ENCODE assay signal across 17 cellular contexts in genomic region chr12:46073321-46073720, GRCh38.
DNase-seq lines count a peak whose midpoint lies in the region; ATAC-seq, FAIRE-seq and TF ChIP-seq lines count a peak whose summit lies in the region.
"Had no signal": no experiment of that assay in that cellular context is flagged by ENCODE, and none has a peak within 500 bp of the region (broad histone marks: within the 10 kb centered on the region; RNA-seq: fewer than 3 reads in every experiment).

No MANE protein-coding gene starts in this region.

- TF ChIP-seq CTCF in AG10803 (conservative IDR thresholded peaks at IDR 0.05; ENCODE audit: low read length) (no peak), HFFc6 (IDR thresholded peaks at IDR 0.05) (no peak), PC-9 (conservative IDR thresholded peaks at IDR 0.05) (no peak), fibroblast of villous mesenchyme (IDR thresholded peaks at IDR 0.05; ENCODE audit: insufficient read depth, low read depth, low read length) (no peak), endodermal cell (conservative IDR thresholded peaks at IDR 0.05) (no peak)

- intact Hi-C loops in PC-9 (cut with micrococcal nuclease; ENCODE audit: unreplicated experiment), result loop anchor here (2.0 to 5.0 kb wide), 4 partner anchors 603 to 1614 kb away; no protein-coding TSS in a partner anchor

- H2AFZ ChIP-seq in PC-9, result 0 out of 2 replicates have a peak overlapping the region, but pooled peaks have one; percentile 30

- WGBS in endodermal cell (ENCODE audit: insufficient coverage in 1 of 2, insufficient read length in 1 of 2), 2 experiments, result 91 to 94% methylated on average over 2 to 4 of the region's 4 CpGs

- H3K27ac ChIP-seq in PC-9, result no peak overlapping the region
- no peak overlapping the region for H3K27ac ChIP-seq in endodermal cell (ENCODE audit: low read depth, low read length)
- H3K27ac ChIP-seq: 22Rv1, BLaER1 had no signal

- ATAC-seq in GM21723 (IDR thresholded peaks at IDR 0.05; ENCODE audit: unreplicated experiment) (no peak), HG03378 (IDR thresholded peaks at IDR 0.05; ENCODE audit: unreplicated experiment) (no peak)

- no peak overlapping the region for H3K4me2 ChIP-seq in PC-9
- H3K4me2 ChIP-seq: BLaER1 had no signal

- H3K9me3 Mint-ChIP-seq in HFFc6 (peaks cover 5% of the 10 kb centered on the region), endodermal cell (peaks cover 17% of the 10 kb centered on the region)

- peaks cover 34% of the 10 kb centered on the region for H3K4me1 Mint-ChIP-seq in HFFc6 (ENCODE audit: low read depth)
- no peaks in the 10 kb centered on the region for H3K4me1 Mint-ChIP-seq in endodermal cell

- H3K79me2 ChIP-seq in PC-9 (ENCODE audit: low read depth), result no peaks in the 10 kb centered on the region

- POLR2A ChIA-PET in PC-9 (lab: Charles Lee; ENCODE audit: unreplicated experiment), result no interaction called here

- no peak for FAIRE-seq in GM12891 (lab: Jason Lieb, UNC)
- FAIRE-seq: HTR-8/SVneo had no signal

- CTCF ChIA-PET in PC-9 (lab: Charles Lee), result no interaction called here

- no TSS peak for BruUV-seq in PC-9 (replicated peaks; lab: Mats Ljungman, UMichigan)

- H3K9me3 ChIP-seq in PC-9 (ENCODE audit: insufficient read depth, low read depth) (peaks cover 2% of the 10 kb centered on the region; the same call in 1 of the 2 replicates), endodermal cell (ENCODE audit: control insufficient read depth, low read length) (no peaks in the 10 kb centered on the region)
- H3K9me3 ChIP-seq: HAP-1 had no signal

- H3F3A ChIP-seq in PC-9 (ENCODE audit: insufficient read depth, low read depth), result no peaks in the 10 kb centered on the region

- H3K4me3 ChIP-seq in AG10803 (ENCODE audit: low read length) (no peak overlapping the region), PC-9 (no peak overlapping the region), fibroblast of villous mesenchyme (ENCODE audit: low read depth, low read length) (no peak overlapping the region), endodermal cell (ENCODE audit: low read length) (no peak overlapping the region)
- H3K4me3 ChIP-seq: BLaER1, HAP-1 had no signal

- no peaks in the 10 kb centered on the region for H3K27me3 ChIP-seq in PC-9 (ENCODE audit: insufficient read depth, low read depth)
- H3K27me3 ChIP-seq in endodermal cell (ENCODE audit: control insufficient read depth, insufficient read depth, low read length, poor library complexity, severe bottlenecking), result no peaks in the 10 kb centered on the region
- H3K27me3 ChIP-seq: BLaER1 had no signal

- no peak overlapping the region for H3K9ac ChIP-seq in endodermal cell (ENCODE audit: extremely low read depth, low read length, poor library complexity, severe bottlenecking)
- H3K9ac ChIP-seq: BLaER1 had no signal

- H4K20me1 ChIP-seq in PC-9 (ENCODE audit: insufficient read depth), result no peaks in the 10 kb centered on the region
- H4K20me1 ChIP-seq: BLaER1 had no signal

- peak overlapping the region; percentile 41 for H3K27ac Mint-ChIP-seq in HFFc6
- no peak overlapping the region for H3K27ac Mint-ChIP-seq in endodermal cell
- H3K27ac Mint-ChIP-seq: CD8-positive, alpha-beta memory T cell had no signal

- no peak for TF ChIP-seq POLR2A in GM12891 (IDR thresholded peaks at IDR 0.05; ENCODE audit: low read depth, low read length)

- H3K9me2 ChIP-seq in PC-9 (ENCODE audit: insufficient read depth), result no peaks in the 10 kb centered on the region

- H3K4me3 Mint-ChIP-seq in HFFc6 (no peak overlapping the region), endodermal cell (no peak overlapping the region)
- H3K4me3 Mint-ChIP-seq: CD8-positive, alpha-beta memory T cell had no signal

- H3K36me3 ChIP-seq in PC-9 (ENCODE audit: low read depth), result no peaks in the 10 kb centered on the region
- no peaks in the 10 kb centered on the region for H3K36me3 ChIP-seq in endodermal cell (ENCODE audit: control insufficient read depth, insufficient read depth, low read length)
- H3K36me3 ChIP-seq: BLaER1, HAP-1 had no signal

- H3K27me3 Mint-ChIP-seq in HFFc6 (ENCODE audit: insufficient read depth) (peaks cover 7% of the 10 kb centered on the region), endodermal cell (ENCODE audit: insufficient read depth) (no peaks in the 10 kb centered on the region)

- H3K4me1 ChIP-seq in PC-9 (replicated peaks; ENCODE audit: insufficient read depth), result no peaks in the 10 kb centered on the region
- H3K4me1 ChIP-seq in endodermal cell (ENCODE audit: control insufficient read depth, insufficient read depth, low read length), result no peaks in the 10 kb centered on the region
- H3K4me1 ChIP-seq: BLaER1, Caco-2 had no signal

- DNase-seq in AG10803 (ENCODE audit: low read depth) (peak; percentile 16), HFFc6 (no peak), PC-9 (no peak), fibroblast of villous mesenchyme (ENCODE audit: low read depth) (peak; percentile 12), GM12891 (ENCODE audit: insufficient read length, low spot score) (no peak), endodermal cell (no peak)
- DNase-seq: AML-193; Caco-2; CD8-positive, alpha-beta memory T cell; GOT3; KBM-7 had no signal

- H3K36me3 Mint-ChIP-seq in HFFc6 (ENCODE audit: low read depth), result peaks cover 1% of the 10 kb centered on the region; the same call in 1 of the 2 replicates
- H3K36me3 Mint-ChIP-seq in endodermal cell (ENCODE audit: low read depth), result no peaks in the 10 kb centered on the region

TF ChIP-seq in GM12891, 5 proteins besides CTCF, POLR2A, EP300 and RAD21:
- TF ChIP-seq PAX5 (IDR thresholded peaks at IDR 0.05; ENCODE audit: insufficient read depth, low read length, severe bottlenecking) (no peak), POLR2AphosphoS5 (IDR thresholded peaks at IDR 0.05; ENCODE audit: low read depth, low read length) (no peak), TAF1 (IDR thresholded peaks at IDR 0.05; ENCODE audit: low read depth, low read length) (no peak), POU2F2 (IDR thresholded peaks at IDR 0.05; ENCODE audit: low read depth, low read length) (no peak), SPI1 (IDR thresholded peaks at IDR 0.05; ENCODE audit: low read depth, low read length) (no peak)

Comparison
In these comparisons a context has a peak if more than half of its experiments do, and no peak if none do; other contexts are left out.
1. DNase-seq: peak in AG10803 (single experiment) and fibroblast of villous mesenchyme (single experiment); none in HFFc6 (single experiment), PC-9 (0 of 2), GM12891 (single experiment) and endodermal cell (single experiment).